ENCODE assay signal across 1 cellular context in the genomic region with DNA sequence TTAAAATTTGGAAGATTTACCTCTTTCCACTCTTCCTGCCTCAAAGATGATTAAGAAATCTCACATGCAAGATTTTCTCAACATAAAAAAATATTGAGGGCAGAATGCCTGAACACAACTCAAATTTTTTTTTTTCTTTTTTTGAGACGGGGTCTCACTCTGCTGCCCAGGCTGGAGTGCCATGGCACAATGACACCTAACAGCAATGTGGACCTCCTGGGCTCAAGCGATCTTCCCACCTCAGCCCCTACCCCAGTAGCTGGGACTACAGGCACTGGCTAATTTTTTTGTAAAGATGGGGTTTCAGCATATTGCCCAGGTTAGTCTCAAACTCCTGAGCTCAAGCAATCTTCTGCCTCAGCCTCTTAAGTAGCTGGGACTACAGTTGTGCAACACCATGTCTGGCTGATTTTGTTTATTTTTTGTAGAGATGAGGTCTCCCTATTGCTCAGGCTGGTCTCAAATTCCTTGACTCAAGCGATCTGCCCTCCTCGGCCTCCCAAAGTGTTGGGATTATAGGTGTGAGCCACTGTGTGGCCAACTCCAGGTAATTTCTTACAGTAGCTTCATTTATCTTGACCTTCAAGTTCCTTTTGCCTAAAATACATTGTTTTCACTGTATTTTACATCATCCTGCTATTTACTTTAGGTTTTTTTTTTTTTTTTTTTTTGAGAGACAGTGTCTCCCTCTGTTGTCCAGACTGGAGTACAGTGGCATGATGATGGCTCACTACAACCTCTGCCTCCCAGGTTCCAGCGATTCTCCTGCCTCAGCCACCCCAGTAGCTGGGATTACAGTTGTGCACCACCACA.
TF ChIP-seq lines count a peak whose summit lies in the region.

No MANE protein-coding gene starts in this region.

TF ChIP-seq in SK-N-SH, 30 proteins besides CTCF, POLR2A, EP300 and RAD21:
- no peak for TF ChIP-seq GABPA (IDR thresholded peaks at IDR 0.05; ENCODE audit: low read depth)
- TF ChIP-seq TAF1 (IDR thresholded peaks at IDR 0.05; ENCODE audit: borderline replicate concordance, low read depth, low read length): no peak
- TF ChIP-seq, protein P1, sequence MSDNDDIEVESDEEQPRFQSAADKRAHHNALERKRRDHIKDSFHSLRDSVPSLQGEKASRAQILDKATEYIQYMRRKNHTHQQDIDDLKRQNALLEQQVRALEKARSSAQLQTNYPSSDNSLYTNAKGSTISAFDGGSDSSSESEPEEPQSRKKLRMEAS (IDR thresholded peaks at IDR 0.05; ENCODE audit: low read depth): no peak
- TF ChIP-seq RFX5 (IDR thresholded peaks at IDR 0.05; ENCODE audit: low read length): no peak
- TF ChIP-seq, protein P2, sequence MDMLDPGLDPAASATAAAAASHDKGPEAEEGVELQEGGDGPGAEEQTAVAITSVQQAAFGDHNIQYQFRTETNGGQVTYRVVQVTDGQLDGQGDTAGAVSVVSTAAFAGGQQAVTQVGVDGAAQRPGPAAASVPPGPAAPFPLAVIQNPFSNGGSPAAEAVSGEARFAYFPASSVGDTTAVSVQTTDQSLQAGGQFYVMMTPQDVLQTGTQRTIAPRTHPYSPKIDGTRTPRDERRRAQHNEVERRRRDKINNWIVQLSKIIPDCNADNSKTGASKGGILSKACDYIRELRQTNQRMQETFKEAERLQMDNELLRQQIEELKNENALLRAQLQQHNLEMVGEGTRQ (IDR thresholded peaks at IDR 0.05; ENCODE audit: borderline replicate concordance, low read depth, low read length): no peak
- TF ChIP-seq FOXJ3 (CRISPR knock-in tag; IDR thresholded peaks at IDR 0.05): no peak
- TF ChIP-seq YY1 (IDR thresholded peaks at IDR 0.05; ENCODE audit: low read depth): no peak
- TF ChIP-seq MXI1 (IDR thresholded peaks at IDR 0.05; ENCODE audit: low read depth, low read length): no peak
- no peak for TF ChIP-seq MEF2A (IDR thresholded peaks at IDR 0.05; ENCODE audit: borderline replicate concordance, low read depth)
- no peak for TF ChIP-seq NRF1 (IDR thresholded peaks at IDR 0.05; ENCODE audit: low read depth, low read length)
- no peak for TF ChIP-seq CHD2 (IDR thresholded peaks at IDR 0.05; ENCODE audit: low read length, partially characterized antibody)
- no peak for TF ChIP-seq RXRA (IDR thresholded peaks at IDR 0.05; ENCODE audit: borderline replicate concordance, low read depth)
- TF ChIP-seq SMC3 (IDR thresholded peaks at IDR 0.05; ENCODE audit: low read depth, low read length): no peak
TF ChIP-seq in SK-N-SH: peak in this region for 0.
